Comparison of ENCODE assay signal across 8 cellular contexts in the genomic region with DNA sequence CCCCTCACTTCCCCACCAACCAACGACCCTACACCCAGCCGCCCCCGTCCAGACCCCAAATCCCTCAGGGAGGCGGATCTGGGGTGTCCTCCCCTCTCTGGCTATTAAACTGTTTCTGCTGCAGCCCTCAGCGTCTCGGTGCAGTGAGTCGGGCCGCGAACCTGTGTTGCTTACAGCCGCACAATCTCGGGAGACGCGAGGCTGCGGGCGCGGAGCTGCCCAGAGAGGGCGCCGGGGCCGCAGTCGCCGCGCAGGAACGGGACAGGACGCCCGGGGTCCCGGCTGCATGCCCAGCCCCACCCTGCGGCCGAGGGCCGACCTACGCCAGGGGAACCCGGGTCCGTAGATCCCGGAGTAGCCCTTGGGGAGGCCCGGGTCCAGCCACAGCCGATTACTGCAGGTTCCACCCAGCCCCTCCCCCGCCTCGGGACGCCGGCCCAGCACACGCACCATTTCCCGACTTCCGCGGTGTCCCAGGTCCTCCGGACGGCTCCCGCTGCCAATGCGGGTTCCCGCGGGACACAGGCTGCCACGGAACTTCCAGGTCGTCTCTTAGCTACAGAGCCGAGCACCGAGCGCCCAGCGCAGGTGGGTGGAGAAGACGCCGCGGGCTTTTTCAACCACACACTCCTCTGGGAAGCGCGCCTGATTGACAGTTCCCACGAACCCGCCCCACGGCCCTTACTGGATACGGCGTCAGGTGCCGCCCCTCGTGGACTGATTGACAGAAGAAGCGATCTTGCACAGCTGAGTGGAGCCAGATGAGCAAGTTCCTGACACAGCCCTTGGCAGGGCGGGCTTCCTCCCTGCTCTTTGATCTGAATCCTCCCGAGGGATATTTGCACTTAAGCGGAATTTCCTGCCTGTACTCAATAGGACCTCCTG. TPM values are rescaled to one million over a fixed set of nuclear protein-coding genes. Genes with fewer than 3 reads are reported as not detected.
A peak's percentile ranks its signal among the peaks of the same experiment; 100 is the strongest.
DNase-seq lines count a peak whose midpoint lies in the region; ATAC-seq, FAIRE-seq and TF ChIP-seq lines count a peak whose summit lies in the region.

A gene (minus strand): TSS at position 654 of the 885 bp plus-strand sequence. CDS start 201 bp downstream, at position 453.

- TF ChIP-seq CTCF in D721Med (IDR thresholded peaks at IDR 0.05; ENCODE audit: insufficient read depth, missing control alignments), result no peak

- peak within 1 kb of the TSS; percentile 54 for H3K9ac ChIP-seq in mucosa of stomach (ENCODE audit: low read length)

- DNase-seq in D721Med (ENCODE audit: insufficient read length, low spot score) (peak; percentile 46), HuH-7.5 (ENCODE audit: low spot score) (peak; percentile 73), OCI-M1 (lab: John Stamatoyannopoulos, UW) (peak; percentile 99), activated T-cell treated with anti-CD3 and anti-CD28 coated beads for 48 hours (ENCODE audit: low read depth) (peak; percentile 82)
- peak; percentile 91 for DNase-seq in stimulated activated CD8-positive, alpha-beta memory T cell treated with anti-CD3 and anti-CD28 coated beads, Interleukin-4, amount 100 ng/mL, for 48 hours

- peak within 1 kb of the TSS; percentile 86 to 95 for H3K27ac ChIP-seq in esophagus (ENCODE audit: low read depth in 2 of 2, low read length in 1 of 2)

- FAIRE-seq in D721Med (lab: Jason Lieb, UNC), result no peak

- H3K27me3 ChIP-seq in esophagus (ENCODE audit: control insufficient read depth in 1 of 2, insufficient read depth in 2 of 2, low read length in 2 of 2) (no peaks in the 10 kb centered on the region), mucosa of stomach (ENCODE audit: control insufficient read depth, insufficient read depth, low read length) (no peaks in the 10 kb centered on the region)

- 0 to 1% methylated on average over 63 to 71 of the region's 71 CpGs for WGBS in esophagus, 2 donors

- H3K4me3 ChIP-seq in esophagus (ENCODE audit: low read depth in 1 of 2, low read length in 2 of 2) (peak within 1 kb of the TSS; percentile 66 to 88), mucosa of stomach (ENCODE audit: low read length) (peak within 1 kb of the TSS; percentile 35)

- H3K36me3 ChIP-seq in esophagus (ENCODE audit: control insufficient read depth in 2 of 2, insufficient read depth in 2 of 2, low read length in 1 of 2), result no peaks in the 10 kb centered on the region
- no peaks in the 10 kb centered on the region for H3K36me3 ChIP-seq in mucosa of stomach (ENCODE audit: control insufficient read depth, insufficient read depth, low read length)

- H3K9me3 ChIP-seq in esophagus (ENCODE audit: control insufficient read depth in 2 of 2, insufficient read depth in 1 of 2, low read depth in 1 of 2, low read length in 1 of 2) (no peaks in the 10 kb centered on the region), mucosa of stomach (ENCODE audit: control insufficient read depth, low read length) (no peaks in the 10 kb centered on the region)

- H3K4me1 ChIP-seq in esophagus (ENCODE audit: control insufficient read depth in 2 of 2, insufficient read depth in 2 of 2, low read length in 1 of 2) (no peaks in the 10 kb centered on the region), mucosa of stomach (ENCODE audit: control insufficient read depth, insufficient read depth, low read length) (no peaks in the 10 kb centered on the region)

- ATAC-seq in GM21526 (IDR thresholded peaks at IDR 0.05; ENCODE audit: low FRiP score, unreplicated experiment), result peak; percentile 75

RNA-seq across cellular contexts. Expression of the gene that starts here (rescaled TPM):
- 1 to 10 TPM; 1.5 to 3.3 TPM for polyA plus RNA-seq in esophagus

Comparison
In these comparisons a context has a peak if more than half of its experiments do, and no peak if none do; other contexts are left out.
1. Peak in every context shown above with its lines: DNase-seq, ATAC-seq, H3K4me3 ChIP-seq and H3K27ac ChIP-seq.
2. DNase-seq: peak in every context shown above with its lines; median percentile 99 in OCI-M1; 91 in stimulated activated CD8-positive, alpha-beta memory T cell treated with anti-CD3 and anti-CD28 coated beads, Interleukin-4, amount 100 ng/mL, for 48 hours; 82 in activated T-cell treated with anti-CD3 and anti-CD28 coated beads for 48 hours; 73 in HuH-7.5; 46 in D721Med.